In the genomic region with DNA sequence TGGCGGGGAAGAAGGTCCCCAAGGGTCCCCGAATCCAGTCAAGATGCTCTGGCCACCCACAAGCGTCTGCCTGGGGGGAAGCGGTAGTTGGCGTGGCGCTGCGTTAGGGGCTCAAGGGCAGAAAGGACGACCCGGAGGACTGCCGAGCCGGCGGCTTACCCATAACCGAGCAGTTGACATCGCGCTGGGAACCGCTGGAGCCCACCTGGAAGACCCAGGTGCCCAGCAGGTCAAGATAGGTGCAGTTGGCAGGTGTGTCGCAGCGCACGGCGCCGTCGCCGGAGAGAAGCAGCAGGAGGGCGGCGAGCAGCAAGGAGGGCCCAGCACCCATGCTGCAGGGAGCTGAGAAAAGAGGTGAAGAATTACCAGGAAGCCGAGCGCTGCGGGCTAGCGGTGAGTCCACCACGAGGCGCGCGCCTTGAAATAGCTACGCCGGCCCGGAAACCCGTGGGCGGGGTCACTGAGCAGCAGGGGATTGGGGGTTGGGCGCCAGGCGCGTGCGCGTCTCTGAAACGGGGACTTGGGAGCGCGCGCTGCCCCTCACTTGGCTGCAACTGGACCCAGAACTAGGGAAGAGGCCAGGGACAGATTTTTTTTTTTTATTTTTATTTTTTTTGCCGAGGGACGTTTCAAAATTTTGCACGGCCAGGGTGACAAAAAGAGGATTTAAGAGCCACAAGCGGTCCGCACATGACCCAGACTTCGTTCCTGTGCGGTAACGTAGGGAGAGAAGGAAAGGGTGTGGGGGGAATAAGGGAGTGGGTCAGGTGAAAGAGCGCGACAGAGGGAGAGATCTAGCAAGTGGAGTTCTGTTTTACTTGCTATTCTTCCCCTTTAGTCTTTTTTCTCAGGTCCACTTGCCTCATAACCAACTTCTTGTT, we compare ENCODE assay signal across 8 cellular contexts. TPM values are rescaled to one million over a fixed set of nuclear protein-coding genes. Genes with fewer than 3 reads are reported as not detected.
DNase-seq lines count a peak whose midpoint lies in the region; ATAC-seq, FAIRE-seq and TF ChIP-seq lines count a peak whose summit lies in the region.

Gene CTSC (minus strand): TSS at position 395 of the 881 bp plus-strand sequence. CDS start 64 bp downstream, at position 331.

- peak; percentile 4 to 27; a peak in 1 of 5 replicates for TF ChIP-seq RAD21 in A549 (conservative IDR thresholded peaks at IDR 0.05 in 1 of 2, IDR thresholded peaks at IDR 0.05 in 1 of 2)

- FAIRE-seq in A549 (lab: Jason Lieb, UNC) (no peak), bronchial epithelial cell (lab: Jason Lieb, UNC) (no peak)

- POLR2A ChIA-PET in A549 (lab: Yijun Ruan, JAX) = interaction anchor here (0.6 to 2.4 kb wide), 10 partner anchors 10 to 202 kb away, joined by 3 to 13 read pairs (median 4); no protein-coding TSS in a partner anchor

- ATAC-seq in A549 = peak; percentile 97 to 98
- ATAC-seq in GM18867 (IDR thresholded peaks at IDR 0.05; ENCODE audit: unreplicated experiment) = peak; percentile 92
- peak; percentile 92 for ATAC-seq in HG03095 (IDR thresholded peaks at IDR 0.05; ENCODE audit: unreplicated experiment)

- H3K9me3 ChIP-seq in A549 = no peaks in the 10 kb centered on the region

- peak within 1 kb of the TSS; percentile 85 for H3K4me2 ChIP-seq in A549

- H3K4me1 ChIP-seq in A549 = peaks cover 11% of the 10 kb centered on the region; the same call in 2 of the 3 replicates

- TF ChIP-seq CTCF in A549 (IDR thresholded peaks at IDR 0.05) = no peak
- no peak for TF ChIP-seq CTCF in WI38 (IDR thresholded peaks at IDR 0.05; ENCODE audit: low read depth, low read length)
- no peak for TF ChIP-seq CTCF in bronchial epithelial cell (IDR thresholded peaks at IDR 0.05; ENCODE audit: insufficient read depth, low read length, severe bottlenecking)

- WGBS in A549 (ENCODE audit: missing lambda C conversion rate) = 1% methylated on average over 46 of the region's 57 CpGs

- DNase-seq in A549 (ENCODE audit: low read depth in 1 of 2, low spot score in 1 of 2) = peak; percentile 77 to 87
- DNase-seq in NCI-H2196 treated with DMSO at 0.1 percent for 48 hours (lab: John Stamatoyannopoulos, UW; ENCODE audit: unreplicated experiment) = peak; percentile 82
- DNase-seq in bronchial epithelial cell (ENCODE audit: low read depth) = peak; percentile 79
- peak; percentile 93 for DNase-seq in iris pigment epithelial cell (ENCODE audit: low read depth)
- peak; percentile 86 for DNase-seq in stimulated activated CD4-positive, alpha-beta T cell treated with anti-CD3 and anti-CD28 coated beads, Interleukin-12 subunit alpha, Interleukin-12 subunit beta, amount 100 ng/mL, for 4 hours

- H3K4me3 ChIP-seq in A549 (peak within 1 kb of the TSS; percentile 71), WI38 (ENCODE audit: low read depth, low read length) (peak within 1 kb of the TSS; percentile 96), bronchial epithelial cell (ENCODE audit: low read depth, low read length) (peak within 1 kb of the TSS; percentile 90)

- H3K36me3 ChIP-seq in bronchial epithelial cell (ENCODE audit: control insufficient read depth, insufficient read depth, low read length) = peaks cover 4% of the 10 kb centered on the region

- no peaks in the 10 kb centered on the region for H3K27me3 ChIP-seq in bronchial epithelial cell (ENCODE audit: control insufficient read depth, insufficient read depth, low read length)

- TF ChIP-seq POLR2A in A549 (IDR thresholded peaks at IDR 0.05; ENCODE audit: low read length) = peak; percentile 73

- peak within 1 kb of the TSS; percentile 89 to 94 for H3K27ac ChIP-seq in A549

- CTCF ChIA-PET in A549 (lab: Yijun Ruan, JAX) = interaction anchor here (0.6 to 3.5 kb wide), 4 partner anchors 10 to 234 kb away, joined by 3 to 14 read pairs (median 4); no protein-coding TSS in a partner anchor

- TF ChIP-seq EP300 in A549 (IDR thresholded peaks at IDR 0.05) = no peak

TF ChIP-seq in A549, 52 proteins besides CTCF, POLR2A, EP300 and RAD21:
- TF ChIP-seq BCL3 (IDR thresholded peaks at IDR 0.05) = 0 out of 3 replicates have a peak, but pooled peaks have one; percentile 55
- TF ChIP-seq SMC3 (IDR thresholded peaks at IDR 0.05) = peak; percentile 33; the same call in 1 of the 3 replicates
- no peak for TF ChIP-seq KDM1A (IDR thresholded peaks at IDR 0.05; ENCODE audit: low read depth)
- no peak for TF ChIP-seq RFX5 (IDR thresholded peaks at IDR 0.05)
- no peak for TF ChIP-seq ESRRA (IDR thresholded peaks at IDR 0.05; ENCODE audit: borderline replicate concordance, low read length)
- peak; percentile 91 for TF ChIP-seq E2F6 (IDR thresholded peaks at IDR 0.05; ENCODE audit: borderline replicate concordance, low read depth)
- TF ChIP-seq SREBF2 (IDR thresholded peaks at IDR 0.05) = no peak
- no peak for TF ChIP-seq HOXA7 (CRISPR knock-in tag; IDR thresholded peaks at IDR 0.05)
- TF ChIP-seq TP53 (CRISPR knock-in tag; IDR thresholded peaks at IDR 0.05) = 0 out of 2 replicates have a peak, but pooled peaks have one; percentile 48
- TF ChIP-seq CHD2 (IDR thresholded peaks at IDR 0.05; ENCODE audit: low read length, partially characterized antibody) = no peak
- peak; percentile 54 to 64; a peak in 4 of 5 replicates for TF ChIP-seq JUN (IDR thresholded peaks at IDR 0.05)
- TF ChIP-seq HOXB13 (CRISPR knock-in tag; IDR thresholded peaks at IDR 0.05; ENCODE audit: low read depth) = no peak
- peak; percentile 86 for TF ChIP-seq MYC (IDR thresholded peaks at IDR 0.05; ENCODE audit: borderline replicate concordance, low read length)
- peak; percentile 82; the same call in 1 of the 2 replicates for TF ChIP-seq PHF8 (IDR thresholded peaks at IDR 0.05; ENCODE audit: borderline replicate concordance, low read depth)
- no peak for TF ChIP-seq NFE2L2 (conservative IDR thresholded peaks at IDR 0.05; ENCODE audit: low read length)
- no peak for TF ChIP-seq TFCP2L1 (CRISPR knock-in tag; IDR thresholded peaks at IDR 0.05)
- TF ChIP-seq, protein P1, sequence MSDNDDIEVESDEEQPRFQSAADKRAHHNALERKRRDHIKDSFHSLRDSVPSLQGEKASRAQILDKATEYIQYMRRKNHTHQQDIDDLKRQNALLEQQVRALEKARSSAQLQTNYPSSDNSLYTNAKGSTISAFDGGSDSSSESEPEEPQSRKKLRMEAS (IDR thresholded peaks at IDR 0.05) = peak; percentile 98
- TF ChIP-seq RNF2 (IDR thresholded peaks at IDR 0.05; ENCODE audit: borderline replicate concordance, low read depth) = no peak
- TF ChIP-seq BHLHE40 (IDR thresholded peaks at IDR 0.05; ENCODE audit: low read depth, low read length) = no peak
- 0 out of 2 replicates have a peak, but pooled peaks have one; percentile 22 for TF ChIP-seq GATA3 (IDR thresholded peaks at IDR 0.05; ENCODE audit: borderline replicate concordance)

RNA-seq across cellular contexts. Expression of gene CTSC, which starts in this region (rescaled TPM):
- 118 and 123 TPM in 2 replicates for polyA plus RNA-seq in A549 (2011; rRNA removed)
- 32.8 and 37.0 TPM in 2 replicates for polyA plus RNA-seq in A549 (2012; cell fraction: cytosol; rRNA removed)
- polyA plus RNA-seq in A549 (2012; cell fraction: nucleus; rRNA removed) = 43.0 and 48.9 TPM in 2 replicates
- polyA plus RNA-seq in A549 (2017; fragmentation: RNase III; extraction: RNeasy Plus Mini Kit Qiagen cat#74134 plus additional on column Dnase treatment) = 50.0 to 50.9 TPM (median 50.3 TPM) in 3 replicates
- 25.9 and 31.4 TPM in 2 replicates for polyA minus RNA-seq in A549 (2011; rRNA and poly(A)+ RNA removed)
- 72.1 and 80.8 TPM in 2 replicates for total RNA-seq in bronchial epithelial cell

Comparison
In these comparisons a context has a peak if more than half of its experiments do, and no peak if none do; other contexts are left out.
1. Peak in every context shown above with its lines: DNase-seq, ATAC-seq, H3K4me3 ChIP-seq and H3K27ac ChIP-seq.